ENCODE assay signal across 10 cellular contexts in the genomic region with DNA sequence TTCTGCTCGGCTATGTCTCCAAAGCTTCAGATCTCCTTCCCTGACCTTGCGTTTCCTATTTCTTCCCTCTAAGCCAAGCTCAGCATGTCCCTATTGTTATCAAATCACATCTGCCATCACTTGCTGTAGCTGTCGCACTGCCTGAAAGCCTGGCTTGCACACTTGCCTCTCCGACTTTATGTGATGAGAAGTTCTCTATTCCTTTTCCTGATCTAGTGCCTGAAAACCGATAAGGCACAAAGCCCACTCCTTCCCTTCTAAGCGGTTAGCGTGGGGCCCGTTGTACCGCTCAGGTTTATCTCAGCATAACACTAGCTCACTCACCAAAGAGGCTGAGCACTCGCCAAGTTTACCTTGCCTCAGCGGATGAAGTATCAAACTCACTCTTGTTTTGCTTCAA. TPM values are rescaled to one million over a fixed set of nuclear protein-coding genes. Genes with fewer than 3 reads are reported as not detected.
DNase-seq lines count a peak whose midpoint lies in the region; ATAC-seq and TF ChIP-seq lines count a peak whose summit lies in the region.
"Had no signal": no experiment of that assay in that cellular context is flagged by ENCODE, and none has a peak within 500 bp of the region (broad histone marks: within the 10 kb centered on the region; RNA-seq: fewer than 3 reads in every experiment).

No MANE protein-coding gene starts in this region.

- peak; percentile 39 for ATAC-seq in PC-3
- no peak for ATAC-seq in effector memory CD8-positive, alpha-beta T cell (replicated peaks)

- CTCF ChIA-PET in PC-3 (lab: Charles Lee): interaction anchor here (1.0 kb wide), 1 partner anchor 190 kb away, joined by 4 read pairs; no protein-coding TSS in a partner anchor

- peak overlapping the region; percentile 32; the same call in 1 of the 2 replicates for H3K9ac ChIP-seq in PC-3 (ENCODE audit: low read length)

- TF ChIP-seq CTCF in PC-3 (conservative IDR thresholded peaks at IDR 0.05; ENCODE audit: low read depth, low read length) (no peak), retinal pigment epithelial cell (conservative IDR thresholded peaks at IDR 0.05; ENCODE audit: low read depth, low read length) (no peak), tibial artery (IDR thresholded peaks at IDR 0.05) (no peak)

- H3K4me3 ChIP-seq in PC-3 (ENCODE audit: low read length) (peak overlapping the region; percentile 69), retinal pigment epithelial cell (ENCODE audit: low read length) (peak overlapping the region; percentile 57), tibial artery (peak overlapping the region in 1 of 2 donors; percentile 49)

- peak overlapping the region; percentile 86 for H3K4me2 ChIP-seq in PC-3 (ENCODE audit: low read length)

- H3K9me3 ChIP-seq in PC-3 (ENCODE audit: low read length): no peaks in the 10 kb centered on the region
- H3K9me3 ChIP-seq in tibial artery: no peaks in the 10 kb centered on the region

- H3K27ac Mint-ChIP-seq in effector memory CD8-positive, alpha-beta T cell: no peak overlapping the region

- H3K27ac ChIP-seq in PC-3 (ENCODE audit: low read length) (no peak overlapping the region), tibial artery (no peak overlapping the region)

- no peaks in the 10 kb centered on the region for H3K9me3 Mint-ChIP-seq in effector memory CD8-positive, alpha-beta T cell

- intact Hi-C loops in PC-3 (cut with micrococcal nuclease): loop anchor here (2.0 to 10.0 kb wide), 4 partner anchors 83 to 663 kb away; no protein-coding TSS in a partner anchor
- intact Hi-C loops in tibial artery (cut with DNase I; ENCODE audit: low total_unique reads): no loop called here

- peaks cover 58 to 72% of the 10 kb centered on the region in 2 donors for H3K27me3 Mint-ChIP-seq in effector memory CD8-positive, alpha-beta T cell

- H3F3A ChIP-seq in PC-3 (ENCODE audit: low read length, unreplicated experiment): no peaks in the 10 kb centered on the region

- peak overlapping the region; percentile 88 for H2AFZ ChIP-seq in PC-3 (ENCODE audit: low read length)

- no TSS peak for BruUV-seq in PC-3 (replicated peaks; lab: Mats Ljungman, UMichigan)

- H3K4me1 Mint-ChIP-seq in effector memory CD8-positive, alpha-beta T cell (ENCODE audit: low read depth in 2 of 2): peaks cover 10 to 15% of the 10 kb centered on the region in 2 donors

- H3K36me3 ChIP-seq in PC-3 (ENCODE audit: low read depth, low read length): no peaks in the 10 kb centered on the region
- no peaks in the 10 kb centered on the region for H3K36me3 ChIP-seq in tibial artery

- H4K20me1 ChIP-seq in PC-3 (ENCODE audit: low read length): no peaks in the 10 kb centered on the region

- POLR2A ChIA-PET in PC-3 (lab: Charles Lee; ENCODE audit: unreplicated experiment): interaction anchor here (0.6 kb wide), 1 partner anchor 208 kb away, joined by 3 read pairs; no protein-coding TSS in a partner anchor

- DNase-seq in NCI-H2081 (lab: John Stamatoyannopoulos, UW) (peak; percentile 17 to 43), NCI-H2081 treated with DMSO at 0.1 percent for 48 hours (lab: John Stamatoyannopoulos, UW) (no peak), PC-3 (peak; percentile 26), retinal pigment epithelial cell (ENCODE audit: low read depth) (no peak), tibial artery (no peak), SKM-1 treated with dmso at 0.1 percent for 144 hours (lab: John Stamatoyannopoulos, UW; ENCODE audit: unreplicated experiment) (no peak), COLO829 (ENCODE audit: low spot score) (no peak)
- DNase-seq in effector memory CD8-positive, alpha-beta T cell: no peak

- H3K4me3 Mint-ChIP-seq in effector memory CD8-positive, alpha-beta T cell: peak overlapping the region; percentile 75 to 80

- peaks cover 2% of the 10 kb centered on the region for H3K36me3 Mint-ChIP-seq in effector memory CD8-positive, alpha-beta T cell (ENCODE audit: insufficient read depth)

- H3K27me3 ChIP-seq in PC-3 (ENCODE audit: low read length) (no peaks in the 10 kb centered on the region), tibial artery (peaks cover 3 to 29% of the 10 kb centered on the region in 2 donors)

- H3K9me2 ChIP-seq in PC-3 (replicated peaks; ENCODE audit: low read length): no peaks in the 10 kb centered on the region

- H3K4me1 ChIP-seq in PC-3 (ENCODE audit: insufficient read depth, low read length) (peaks cover 13% of the 10 kb centered on the region), tibial artery (peaks cover 0 to 24% (median 14%) of the 10 kb centered on the region in 4 donors)

- 0 out of 2 replicates have a peak, but pooled peaks cover 6% of the 10 kb centered on the region for H3K79me2 ChIP-seq in PC-3 (ENCODE audit: low read length)

RNA-seq across cellular contexts. Expression of a gene that starts 0.8 kb away (rescaled TPM):
- 28.5 and 40.2 TPM in 2 replicates for total RNA-seq in PC-3 (2014; rRNA removed)
- total RNA-seq: mononuclear cell, SK-MEL-5 had no signal

RNA-seq across cellular contexts. Expression of a gene that starts 43.2 kb away (rescaled TPM):
- total RNA-seq in PC-3 (2014; rRNA removed): not detected in 2 replicates
- total RNA-seq: mononuclear cell, SK-MEL-5 had no signal

Comparison
In these comparisons a context has a peak if more than half of its experiments do, and no peak if none do; other contexts are left out.
1. DNase-seq: peak in NCI-H2081 (2 of 2) and PC-3 (single experiment); none in NCI-H2081 treated with DMSO at 0.1 percent for 48 hours (single experiment), effector memory CD8-positive, alpha-beta T cell (0 of 3), retinal pigment epithelial cell (single experiment), tibial artery (0 of 2), SKM-1 treated with dmso at 0.1 percent for 144 hours (single experiment) and COLO829 (single experiment).